ENCODE assay signal across 8 cellular contexts in the genomic region with DNA sequence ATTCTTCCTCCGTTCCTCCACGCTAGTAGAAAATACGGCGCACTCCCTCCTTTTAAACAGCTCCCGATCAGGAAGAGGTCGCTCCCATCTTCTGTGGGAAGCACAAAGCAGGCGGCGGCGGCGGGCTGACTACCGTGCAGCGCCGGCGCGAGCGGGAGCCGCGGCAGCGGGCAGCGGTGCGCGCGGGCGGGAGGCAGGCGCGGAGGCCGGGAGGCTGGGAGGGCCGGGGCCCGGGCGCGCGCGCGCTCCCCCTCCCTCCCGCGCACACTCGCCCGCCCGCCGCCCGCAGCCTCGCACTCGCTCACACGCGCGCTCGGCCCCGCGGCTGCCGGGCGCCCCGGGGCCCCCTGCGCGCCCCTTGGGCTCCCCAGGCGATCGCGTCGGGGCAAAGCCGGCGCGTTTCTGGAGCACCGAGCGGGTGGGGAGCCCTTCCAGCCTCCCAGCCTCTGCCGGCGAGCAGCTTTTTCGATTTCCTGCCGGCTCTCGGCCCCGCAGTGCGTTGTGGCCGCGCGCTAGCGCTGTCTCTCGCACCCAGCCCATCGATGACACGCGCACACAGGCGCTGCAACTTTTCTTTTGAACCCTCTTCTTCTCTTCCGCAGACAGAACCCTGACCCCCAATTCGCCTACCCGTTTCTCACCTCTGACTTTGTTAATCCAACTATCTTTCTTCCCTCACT. TPM values are rescaled to one million over a fixed set of nuclear protein-coding genes. Genes with fewer than 3 reads are reported as not detected.
A peak's percentile ranks its signal among the peaks of the same experiment; 100 is the strongest.
DNase-seq lines count a peak whose midpoint lies in the region; ATAC-seq and TF ChIP-seq lines count a peak whose summit lies in the region.

Gene SLC8A1, minus strand, starts transcription at position 165 of the 680 bp plus-strand sequence.

- peak; percentile 46 to 52 for ATAC-seq in lower lobe of right lung

- H3K9me3 ChIP-seq in NT2/D1 (ENCODE audit: insufficient read depth, low read length) = no peaks in the 10 kb centered on the region
- no peaks in the 10 kb centered on the region for H3K9me3 ChIP-seq in lower lobe of right lung

- H3K4me1 ChIP-seq in NT2/D1 (ENCODE audit: insufficient read depth, insufficient read length) (no peaks in the 10 kb centered on the region), lower lobe of right lung (peaks cover 26% of the 10 kb centered on the region)

- H3K36me3 ChIP-seq in NT2/D1 (ENCODE audit: insufficient read depth, insufficient read length, low read length) (no peaks in the 10 kb centered on the region), lower lobe of right lung (no peaks in the 10 kb centered on the region)

- TF ChIP-seq CTCF in GM20000 (IDR thresholded peaks at IDR 0.05; ENCODE audit: extremely low read depth, missing control alignments) (no peak), coronary artery (IDR thresholded peaks at IDR 0.05) (no peak), lower lobe of right lung (IDR thresholded peaks at IDR 0.05) (no peak)

- DNase-seq in CD1c-positive myeloid dendritic cell (ENCODE audit: extremely low spot score) (peak; percentile 57), GM20000 (ENCODE audit: low spot score) (peak; percentile 44), NT2/D1 (ENCODE audit: low read depth, low spot score) (no peak), coronary artery (ENCODE audit: low spot score) (no peak), lower lobe of right lung (peak; percentile 55), stromal cell of bone marrow (ENCODE audit: low read depth) (peak; percentile 21), GOT3 (lab: John Stamatoyannopoulos, UW) (no peak)
- no peak for DNase-seq in NK-92 treated with Interleukin-12 subunit alpha and Interleukin-12 subunit beta, amount 100 ng/mL, for 24 hours (lab: John Stamatoyannopoulos, UW)

- intact Hi-C loops in lower lobe of right lung (cut with DNase I) = no loop called here

- peak within 1 kb of the TSS; percentile 72 for H3K9ac ChIP-seq in NT2/D1 (ENCODE audit: insufficient read length, low read depth)

- H3K27me3 ChIP-seq in NT2/D1 (ENCODE audit: insufficient read depth, insufficient read length) (peaks cover 42% of the 10 kb centered on the region), lower lobe of right lung (ENCODE audit: low read depth) (no peaks in the 10 kb centered on the region)

- H3K27ac ChIP-seq in coronary artery (peak within 1 kb of the TSS; percentile 37 to 85), lower lobe of right lung (peak within 1 kb of the TSS; percentile 81)

- H3K4me3 ChIP-seq in NT2/D1 (ENCODE audit: insufficient read length, low read depth) = peak within 1 kb of the TSS; percentile 59
- peak within 1 kb of the TSS; percentile 78 for H3K4me3 ChIP-seq in coronary artery
- H3K4me3 ChIP-seq in lower lobe of right lung = peak within 1 kb of the TSS; percentile 64

RNA-seq across cellular contexts. Expression of gene SLC8A1, which starts in this region (rescaled TPM):
- 58.5 TPM for total RNA-seq in lower lobe of right lung

Comparison
In these comparisons a context has a peak if more than half of its experiments do, and no peak if none do; other contexts are left out.
1. DNase-seq: peak in CD1c-positive myeloid dendritic cell (single experiment), GM20000 (single experiment), lower lobe of right lung (single experiment) and stromal cell of bone marrow (single experiment); none in NT2/D1 (single experiment), coronary artery (single experiment), GOT3 (single experiment) and NK-92 treated with Interleukin-12 subunit alpha and Interleukin-12 subunit beta, amount 100 ng/mL, for 24 hours (single experiment).
2. Peak in every context shown above with its lines, with median percentiles within 50 percentile points of each other: H3K4me3 ChIP-seq.